In genomic region chr1:155713054-155713453, GRCh38 we compare ENCODE assay signal across 21 cellular contexts. TPM values are rescaled to one million over a fixed set of nuclear protein-coding genes. Genes with fewer than 3 reads are reported as not detected.
DNase-seq lines count a peak whose midpoint lies in the region; FAIRE-seq and TF ChIP-seq lines count a peak whose summit lies in the region.
"Had no signal": no experiment of that assay in that cellular context is flagged by ENCODE, and none has a peak within 500 bp of the region (broad histone marks: within the 10 kb centered on the region; RNA-seq: fewer than 3 reads in every experiment).

No MANE protein-coding gene starts in this region.

- peaks cover 41% of the 10 kb centered on the region for H3K36me3 Mint-ChIP-seq in activated CD4-positive, alpha-beta memory T cell treated with anti-CD3 and anti-CD28 coated beads, Interleukin-2, amount 10 ng/mL, durations not matched to agents 7 days and 5 days (ENCODE audit: low read depth)
- H3K36me3 Mint-ChIP-seq in activated CD4-positive, alpha-beta memory T cell treated with anti-CD3 and anti-CD28 coated beads for 36 hours = peaks cover 24% of the 10 kb centered on the region
- H3K36me3 Mint-ChIP-seq in nephron (ENCODE audit: low read depth) = peaks cover 50% of the 10 kb centered on the region
- peaks cover 13% of the 10 kb centered on the region for H3K36me3 Mint-ChIP-seq in endothelial cell (ENCODE audit: low read depth, unreplicated experiment)

- H3K36me3 ChIP-seq in Peyer's patch = no peaks in the 10 kb centered on the region

- no peak overlapping the region for H3K4me3 ChIP-seq in fibroblast of the aortic adventitia (ENCODE audit: low read depth, low read length)
- H3K4me3 ChIP-seq in Peyer's patch = no peak overlapping the region

- TF ChIP-seq CTCF in fibroblast of the aortic adventitia (IDR thresholded peaks at IDR 0.05; ENCODE audit: insufficient read depth, low read length) (no peak), nephron (IDR thresholded peaks at IDR 0.05; ENCODE audit: unreplicated experiment in 3 of 3) (no peak), Peyer's patch (IDR thresholded peaks at IDR 0.05) (no peak), endothelial cell (IDR thresholded peaks at IDR 0.05; ENCODE audit: unreplicated experiment) (no peak)

- H3K27ac Mint-ChIP-seq in activated CD4-positive, alpha-beta memory T cell treated with anti-CD3 and anti-CD28 coated beads, Interleukin-2, amount 10 ng/mL, durations not matched to agents 7 days and 5 days = peak overlapping the region; percentile 37
- no peak overlapping the region for H3K27ac Mint-ChIP-seq in activated CD4-positive, alpha-beta memory T cell treated with anti-CD3 and anti-CD28 coated beads for 36 hours
- peak overlapping the region; percentile 28 to 69 (median 62) for H3K27ac Mint-ChIP-seq in nephron
- H3K27ac Mint-ChIP-seq in endothelial cell (ENCODE audit: unreplicated experiment) = no peak overlapping the region
- H3K27ac Mint-ChIP-seq: IgD-negative memory B cell had no signal

- TF ChIP-seq POLR2A in Peyer's patch (IDR thresholded peaks at IDR 0.05) = no peak

- H3K9me3 Mint-ChIP-seq in activated CD4-positive, alpha-beta memory T cell treated with anti-CD3 and anti-CD28 coated beads, Interleukin-2, amount 10 ng/mL, durations not matched to agents 7 days and 5 days = no peaks in the 10 kb centered on the region
- no peaks in the 10 kb centered on the region for H3K9me3 Mint-ChIP-seq in activated CD4-positive, alpha-beta memory T cell treated with anti-CD3 and anti-CD28 coated beads for 36 hours
- peaks cover 4% of the 10 kb centered on the region for H3K9me3 Mint-ChIP-seq in nephron
- no peaks in the 10 kb centered on the region for H3K9me3 Mint-ChIP-seq in endothelial cell (ENCODE audit: unreplicated experiment)
- H3K9me3 Mint-ChIP-seq: IgD-negative memory B cell had no signal

- POLR2A ChIA-PET in activated CD4-positive, alpha-beta memory T cell treated with anti-CD3 and anti-CD28 coated beads, Interleukin-2, amount 10 ng/mL, durations not matched to agents 7 days and 5 days (lab: Charles Lee) = no interaction called here
- POLR2A ChIA-PET in activated CD4-positive, alpha-beta memory T cell treated with anti-CD3 and anti-CD28 coated beads for 36 hours (lab: Charles Lee) = no interaction called here

- no peaks in the 10 kb centered on the region for H3K4me1 ChIP-seq in Peyer's patch
- H3K4me1 ChIP-seq: BE2C had no signal

- peak; percentile 45 for FAIRE-seq in GM18507 (lab: Jason Lieb, UNC)
- FAIRE-seq: GM12892 had no signal

- no peaks in the 10 kb centered on the region for H3K9me3 ChIP-seq in Peyer's patch
- H3K9me3 ChIP-seq: BE2C had no signal

- intact Hi-C loops in activated CD4-positive, alpha-beta memory T cell treated with anti-CD3 and anti-CD28 coated beads for 36 hours (cut with micrococcal nuclease) = no loop called here

- DNase-seq in activated CD4-positive, alpha-beta memory T cell treated with anti-CD3 and anti-CD28 coated beads, Interleukin-2, amount 10 ng/mL, durations not matched to agents 7 days and 5 days = no peak
- DNase-seq in activated CD4-positive, alpha-beta memory T cell treated with anti-CD3 and anti-CD28 coated beads for 36 hours = no peak
- DNase-seq in GM18507 (ENCODE audit: extremely low spot score, insufficient read length, low read depth) = no peak
- peak; percentile 13 for DNase-seq in fibroblast of the aortic adventitia (ENCODE audit: low read depth)
- DNase-seq in stimulated activated CD4-positive, alpha-beta T cell treated with anti-CD3 and anti-CD28 coated beads, Interleukin-4, amount 100 ng/mL, for 1 hour = no peak
- DNase-seq in Peyer's patch = no peak
- DNase-seq in endothelial cell (ENCODE audit: low spot score) = no peak
- DNase-seq: 8988T, BE2C, Calu3, DMS153, DND-41, H7, MM.1S, NCI-H2029, NCI-H446 treated with DMSO at 0.1 percent for 48 hours, SK-N-SH had no signal

- CTCF ChIA-PET in activated CD4-positive, alpha-beta memory T cell treated with anti-CD3 and anti-CD28 coated beads, Interleukin-2, amount 10 ng/mL, durations not matched to agents 7 days and 5 days (lab: Charles Lee) = no interaction called here
- CTCF ChIA-PET in activated CD4-positive, alpha-beta memory T cell treated with anti-CD3 and anti-CD28 coated beads for 36 hours (lab: Charles Lee) = no interaction called here

- no peaks in the 10 kb centered on the region for H3K27me3 Mint-ChIP-seq in activated CD4-positive, alpha-beta memory T cell treated with anti-CD3 and anti-CD28 coated beads, Interleukin-2, amount 10 ng/mL, durations not matched to agents 7 days and 5 days
- no peaks in the 10 kb centered on the region for H3K27me3 Mint-ChIP-seq in activated CD4-positive, alpha-beta memory T cell treated with anti-CD3 and anti-CD28 coated beads for 36 hours
- H3K27me3 Mint-ChIP-seq in nephron (ENCODE audit: low read depth) (no peaks in the 10 kb centered on the region), endothelial cell (ENCODE audit: unreplicated experiment) (peaks cover 2% of the 10 kb centered on the region)
- H3K27me3 Mint-ChIP-seq: IgD-negative memory B cell had no signal

- peaks cover 26% of the 10 kb centered on the region for H3K4me1 Mint-ChIP-seq in activated CD4-positive, alpha-beta memory T cell treated with anti-CD3 and anti-CD28 coated beads, Interleukin-2, amount 10 ng/mL, durations not matched to agents 7 days and 5 days
- H3K4me1 Mint-ChIP-seq in activated CD4-positive, alpha-beta memory T cell treated with anti-CD3 and anti-CD28 coated beads for 36 hours (ENCODE audit: low read depth) = peaks cover 15% of the 10 kb centered on the region
- H3K4me1 Mint-ChIP-seq in nephron (peaks cover 6% of the 10 kb centered on the region), endothelial cell (ENCODE audit: unreplicated experiment) (no peaks in the 10 kb centered on the region)

- no peak overlapping the region for H3K4me3 Mint-ChIP-seq in activated CD4-positive, alpha-beta memory T cell treated with anti-CD3 and anti-CD28 coated beads, Interleukin-2, amount 10 ng/mL, durations not matched to agents 7 days and 5 days
- no peak overlapping the region for H3K4me3 Mint-ChIP-seq in activated CD4-positive, alpha-beta memory T cell treated with anti-CD3 and anti-CD28 coated beads for 36 hours
- H3K4me3 Mint-ChIP-seq in nephron (no peak overlapping the region), endothelial cell (ENCODE audit: unreplicated experiment) (no peak overlapping the region)

- no peaks in the 10 kb centered on the region for H3K27me3 ChIP-seq in Peyer's patch
- H3K27me3 ChIP-seq: BE2C had no signal

- H3K27ac ChIP-seq in Peyer's patch = no peak overlapping the region
- H3K27ac ChIP-seq: KMS-11 had no signal

RNA-seq across cellular contexts. Expression of gene DAP3, which starts 24.2 kb away (rescaled TPM):
- total RNA-seq in activated CD4-positive, alpha-beta memory T cell treated with anti-CD3 and anti-CD28 coated beads, Interleukin-2, amount 10 ng/mL, durations not matched to agents 7 days and 5 days = 100 to 1,000 TPM; 119 to 123 TPM
- 100 to 1,000 TPM; 142 to 145 TPM for total RNA-seq in activated CD4-positive, alpha-beta memory T cell treated with anti-CD3 and anti-CD28 coated beads for 36 hours
- total RNA-seq in fibroblast of the aortic adventitia (ENCODE audit: low replicate concordance) = 73.7 and 129 TPM in 2 replicates
- total RNA-seq in Peyer's patch = 100 to 1,000 TPM in 3 of 4 donors, 10 to 100 TPM in 1; 72.8 to 160 (median 153) TPM
- 120 TPM for total RNA-seq in endothelial cell (ENCODE audit: unreplicated experiment)

RNA-seq across cellular contexts. Expression of gene YY1AP1, which starts 24.5 kb away (rescaled TPM):
- total RNA-seq in activated CD4-positive, alpha-beta memory T cell treated with anti-CD3 and anti-CD28 coated beads, Interleukin-2, amount 10 ng/mL, durations not matched to agents 7 days and 5 days = 10 to 100 TPM; 75.2 to 80.2 TPM
- total RNA-seq in activated CD4-positive, alpha-beta memory T cell treated with anti-CD3 and anti-CD28 coated beads for 36 hours = 10 to 100 TPM; 56.2 to 62.1 TPM
- total RNA-seq in fibroblast of the aortic adventitia (ENCODE audit: low replicate concordance) = 25.7 and 54.6 TPM in 2 replicates
- total RNA-seq in Peyer's patch = 100 to 1,000 TPM in 2 of 4 donors, 10 to 100 TPM in 2; 64.5 to 144 (median 84.3) TPM
- 42.3 TPM for total RNA-seq in endothelial cell (ENCODE audit: unreplicated experiment)

Comparison
In these comparisons a context has a peak if more than half of its experiments do, and no peak if none do; other contexts are left out.
1. H3K27ac Mint-ChIP-seq: peak in activated CD4-positive, alpha-beta memory T cell treated with anti-CD3 and anti-CD28 coated beads, Interleukin-2, amount 10 ng/mL, durations not matched to agents 7 days and 5 days (single experiment) and nephron (3 of 3); none in activated CD4-positive, alpha-beta memory T cell treated with anti-CD3 and anti-CD28 coated beads for 36 hours (single experiment) and endothelial cell (single experiment).